ENCODE assay signal across 21 cellular contexts in genomic region chrX:21176927-21177571, GRCh38.
DNase-seq lines count a peak whose midpoint lies in the region; ATAC-seq and TF ChIP-seq lines count a peak whose summit lies in the region.
"Had no signal": no experiment of that assay in that cellular context is flagged by ENCODE, and none has a peak within 500 bp of the region (broad histone marks: within the 10 kb centered on the region; RNA-seq: fewer than 3 reads in every experiment).

No MANE protein-coding gene starts in this region.

- H3K4me1 ChIP-seq in esophagus muscularis mucosa, result peaks cover 0 to 28% (median 5%) of the 10 kb centered on the region in 4 donors
- H3K4me1 ChIP-seq: BE2C, breast epithelium, psoas muscle, suprapubic skin had no signal

- H3K27ac ChIP-seq in esophagus muscularis mucosa (replicated peaks in 1 of 4), result peak overlapping the region; percentile 21 to 58 (median 36)
- H3K27ac ChIP-seq: breast epithelium, psoas muscle, suprapubic skin had no signal

- H3K36me3 ChIP-seq in esophagus muscularis mucosa, result no peaks in the 10 kb centered on the region
- H3K36me3 ChIP-seq: BE2C, breast epithelium, suprapubic skin had no signal

- TF ChIP-seq POLR2A in esophagus muscularis mucosa (IDR thresholded peaks at IDR 0.05; ENCODE audit: low read depth), result no peak

- intact Hi-C loops in esophagus muscularis mucosa (cut with DNase I), result no loop called here

- no peak for TF ChIP-seq CTCF in esophagus muscularis mucosa (IDR thresholded peaks at IDR 0.05)

- no peak for TF ChIP-seq EP300 in esophagus muscularis mucosa (IDR thresholded peaks at IDR 0.05)

- WGBS in esophagus muscularis mucosa, result 36% methylated on average over 5 of the region's 5 CpGs

- ATAC-seq in HG03139 (IDR thresholded peaks at IDR 0.05; ENCODE audit: unreplicated experiment), result no peak
- ATAC-seq: natural killer cell treated with Interleukin-12 subunit alpha and Interleukin-12 subunit beta and Interleukin-15 and Interleukin-18, amount 100 ng/mL, for 72 hours; psoas muscle had no signal

- peak; percentile 82 for DNase-seq in NCI-H1092 (lab: John Stamatoyannopoulos, UW)
- DNase-seq in NCI-H524 (lab: John Stamatoyannopoulos, UW), result peak; percentile 37 to 72
- no peak for DNase-seq in esophagus muscularis mucosa (ENCODE audit: extremely low spot score)
- peak; percentile 19 for DNase-seq in renal cortical epithelial cell (ENCODE audit: low read depth)
- DNase-seq in D341Med (ENCODE audit: low spot score), result no peak
- no peak for DNase-seq in iPS-NIHi7 (ENCODE audit: extremely low spot score)
- no peak for DNase-seq in SW 1271 (lab: John Stamatoyannopoulos, UW)
- DNase-seq: activated CD4-positive, CD25-positive, alpha-beta regulatory T cell; activated naive CD8-positive, alpha-beta T cell treated with anti-CD3 and anti-CD28 coated beads for 36 hours; BE2C; GDM1; islet precursor cell; Kasumi-1; mesenchymal stem cell; NCI-H1436; NCI-H526 treated with DMSO at 0.1 percent for 48 hours; psoas muscle had no signal

- H3K4me3 ChIP-seq in esophagus muscularis mucosa, result no peak overlapping the region
- H3K4me3 ChIP-seq: breast epithelium, psoas muscle, suprapubic skin had no signal

- no peaks in the 10 kb centered on the region for H3K9me3 ChIP-seq in esophagus muscularis mucosa
- H3K9me3 ChIP-seq: BE2C, breast epithelium, psoas muscle, suprapubic skin had no signal

- H3K27me3 ChIP-seq in esophagus muscularis mucosa, result no peaks in the 10 kb centered on the region
- H3K27me3 ChIP-seq: BE2C, suprapubic skin had no signal

Comparison
In these comparisons a context has a peak if more than half of its experiments do, and no peak if none do; other contexts are left out.
1. DNase-seq: peak in NCI-H1092 (single experiment), NCI-H524 (2 of 2) and renal cortical epithelial cell (single experiment); none in esophagus muscularis mucosa (single experiment), D341Med (single experiment), iPS-NIHi7 (single experiment) and SW 1271 (0 of 2).